9 cellular contexts compared by ENCODE assay signal in genomic region chr16:81424761-81425160, GRCh38. TPM values are rescaled to one million over a fixed set of nuclear protein-coding genes. Genes with fewer than 3 reads are reported as not detected.
DNase-seq lines count a peak whose midpoint lies in the region; ATAC-seq and TF ChIP-seq lines count a peak whose summit lies in the region.
"Had no signal": no experiment of that assay in that cellular context is flagged by ENCODE, and none has a peak within 500 bp of the region (broad histone marks: within the 10 kb centered on the region; RNA-seq: fewer than 3 reads in every experiment).

No MANE protein-coding gene starts in this region.

- no peaks in the 10 kb centered on the region for H3K79me1 ChIP-seq in mesendoderm (ENCODE audit: low read length)

- ATAC-seq in HG02798 (IDR thresholded peaks at IDR 0.05; ENCODE audit: poor library complexity, unreplicated experiment) (peak; percentile 53), T-helper 17 cell (peak; percentile 74)

- H3K23ac ChIP-seq in mesendoderm (ENCODE audit: low read length): no peak overlapping the region

- H3K36me3 Mint-ChIP-seq in T-helper 17 cell (ENCODE audit: low read depth): no peaks in the 10 kb centered on the region

- no peak overlapping the region for H3K9ac ChIP-seq in mesendoderm (ENCODE audit: low read length)

- H3K27ac ChIP-seq in mesendoderm (ENCODE audit: low read depth, low read length): no peak overlapping the region
- H3K27ac ChIP-seq in esophagus muscularis mucosa (replicated peaks in 1 of 4): no peak overlapping the region
- no peak overlapping the region for H3K27ac ChIP-seq in vagina
- H3K27ac ChIP-seq: VCaP had no signal

- H3K4ac ChIP-seq in mesendoderm (ENCODE audit: low read depth, low read length): no peak overlapping the region

- H3K79me2 ChIP-seq in mesendoderm (ENCODE audit: control insufficient read depth, insufficient read depth, low read length): no peaks in the 10 kb centered on the region

- H3K27me3 Mint-ChIP-seq in T-helper 17 cell: no peaks in the 10 kb centered on the region

- H3K36me3 ChIP-seq in mesendoderm (ENCODE audit: control insufficient read depth, insufficient read depth, low read length) (no peaks in the 10 kb centered on the region), esophagus muscularis mucosa (no peaks in the 10 kb centered on the region), vagina (no peaks in the 10 kb centered on the region)

- peak; percentile 22 for DNase-seq in EH (ENCODE audit: low read depth)
- no peak for DNase-seq in T-helper 17 cell
- DNase-seq in mesendoderm: peak; percentile 51
- no peak for DNase-seq in KG1 (lab: John Stamatoyannopoulos, UW)
- no peak for DNase-seq in esophagus muscularis mucosa (ENCODE audit: extremely low spot score)
- no peak for DNase-seq in vagina (ENCODE audit: extremely low spot score in 2 of 2)
- DNase-seq in G401 (ENCODE audit: low spot score): no peak

- H2BK15ac ChIP-seq in mesendoderm (replicated peaks; ENCODE audit: low read depth): no peak overlapping the region

- TF ChIP-seq POLR2A in esophagus muscularis mucosa (IDR thresholded peaks at IDR 0.05; ENCODE audit: low read depth) (no peak), vagina (IDR thresholded peaks at IDR 0.05) (no peak)

- no peak overlapping the region for H2AK5ac ChIP-seq in mesendoderm (ENCODE audit: low read length)

- H3K4me3 ChIP-seq in mesendoderm (ENCODE audit: low read length) (no peak overlapping the region), esophagus muscularis mucosa (no peak overlapping the region), vagina (no peak overlapping the region)

- in situ Hi-C loops in G401 (cut with HindIII; ENCODE audit: low sequenced_read_pairs): no loop called here

- peak overlapping the region; percentile 56 for H3K27ac Mint-ChIP-seq in T-helper 17 cell

- H4K5ac ChIP-seq in mesendoderm (ENCODE audit: low read length): no peak overlapping the region

- no peak overlapping the region for H3K4me3 Mint-ChIP-seq in T-helper 17 cell

- no peak overlapping the region for H3K4me2 ChIP-seq in mesendoderm (ENCODE audit: low read length)

- no peaks in the 10 kb centered on the region for H3K9me3 ChIP-seq in T-helper 17 cell (ENCODE audit: control insufficient read depth, low read length, poor library complexity, severe bottlenecking)
- no peaks in the 10 kb centered on the region for H3K9me3 ChIP-seq in esophagus muscularis mucosa
- H3K9me3 ChIP-seq in vagina: no peaks in the 10 kb centered on the region

- H3K4me1 Mint-ChIP-seq in T-helper 17 cell: peaks cover 14% of the 10 kb centered on the region

- H3K27me3 ChIP-seq in mesendoderm (ENCODE audit: insufficient read depth, low read length, poor library complexity) (no peaks in the 10 kb centered on the region), esophagus muscularis mucosa (no peaks in the 10 kb centered on the region), vagina (no peaks in the 10 kb centered on the region)

- TF ChIP-seq EP300 in esophagus muscularis mucosa (IDR thresholded peaks at IDR 0.05): no peak

- no peak overlapping the region for H3K56ac ChIP-seq in mesendoderm (ENCODE audit: low read length)

- H2BK5ac ChIP-seq in mesendoderm (ENCODE audit: low read length): no peak overlapping the region

- peaks cover 3% of the 10 kb centered on the region for H3K4me1 ChIP-seq in mesendoderm (ENCODE audit: control insufficient read depth, low read depth, low read length)
- peaks cover 0 to 5% (median 0%) of the 10 kb centered on the region in 4 donors for H3K4me1 ChIP-seq in esophagus muscularis mucosa
- H3K4me1 ChIP-seq in vagina: no peaks in the 10 kb centered on the region

- intact Hi-C loops in esophagus muscularis mucosa (cut with DNase I): no loop called here
- intact Hi-C loops in vagina (cut with DNase I): no loop called here

- no peak overlapping the region for H4K8ac ChIP-seq in mesendoderm (ENCODE audit: low read depth, low read length)

- no peak for TF ChIP-seq CTCF in esophagus muscularis mucosa (IDR thresholded peaks at IDR 0.05)
- no peak for TF ChIP-seq CTCF in vagina (IDR thresholded peaks at IDR 0.05)

- no peak overlapping the region for H2BK120ac ChIP-seq in mesendoderm (ENCODE audit: low read depth, low read length)

- H3K18ac ChIP-seq in mesendoderm (ENCODE audit: low read length): no peak overlapping the region

- WGBS in mesendoderm (ENCODE audit: extremely low coverage, insufficient coverage, low lambda C conversion rate): no CpG with 5 or more reads among the region's 1 CpG
- WGBS in esophagus muscularis mucosa: 39% methylated on average over 1 of the region's 1 CpG

RNA-seq across cellular contexts. Expression of gene CMIP, which starts 19.8 kb away (rescaled TPM):
- total RNA-seq in T-helper 17 cell (10 to 100 TPM; 42.7 to 94.5 TPM), esophagus muscularis mucosa (10 to 100 TPM; 14.5 to 24.6 (median 21.0) TPM), vagina (66.3 TPM)
- 36.2 TPM for polyA plus RNA-seq in mesendoderm (2013, experiment 1 of 2)
- 36.4 TPM for polyA plus RNA-seq in mesendoderm (2013, experiment 2 of 2)
- total RNA-seq in G401 (2014; rRNA removed; shearing (Covaris generic)): 4.6 and 8.6 TPM in 2 replicates

Comparison
In these comparisons a context has a peak if more than half of its experiments do, and no peak if none do; other contexts are left out.
1. DNase-seq: peak in EH (single experiment) and mesendoderm (single experiment); none in T-helper 17 cell (0 of 3), KG1 (single experiment), esophagus muscularis mucosa (single experiment), vagina (0 of 2) and G401 (single experiment).